23 cellular contexts compared by ENCODE assay signal in genomic region chr14:67759916-67760315, GRCh38. TPM values are rescaled to one million over a fixed set of nuclear protein-coding genes. Genes with fewer than 3 reads are reported as not detected.
DNase-seq lines count a peak whose midpoint lies in the region; ATAC-seq, FAIRE-seq and TF ChIP-seq lines count a peak whose summit lies in the region.
"Had no signal": no experiment of that assay in that cellular context is flagged by ENCODE, and none has a peak within 500 bp of the region (broad histone marks: within the 10 kb centered on the region; RNA-seq: fewer than 3 reads in every experiment).

No MANE protein-coding gene starts in this region.

- TF ChIP-seq CTCF in D721Med (IDR thresholded peaks at IDR 0.05; ENCODE audit: insufficient read depth, missing control alignments) (no peak), right lobe of liver (IDR thresholded peaks at IDR 0.05) (no peak)

- no peak overlapping the region for H3K4me3 ChIP-seq in right lobe of liver
- H3K4me3 ChIP-seq: BLaER1 had no signal

- H3K9me3 ChIP-seq in right lobe of liver = no peaks in the 10 kb centered on the region
- H3K9me3 ChIP-seq: BE2C, BLaER1, Caco-2 had no signal

- H3K27ac ChIP-seq in right lobe of liver = no peak overlapping the region
- H3K27ac ChIP-seq: BLaER1, C4-2B had no signal

- intact Hi-C loops in right lobe of liver (cut with DNase I) = no loop called here

- no peak for ATAC-seq in right lobe of liver
- ATAC-seq: CD8-positive, alpha-beta T cell had no signal

- TF ChIP-seq POLR2A in right lobe of liver (IDR thresholded peaks at IDR 0.05) = no peak

- DNase-seq in D721Med (ENCODE audit: insufficient read length, low spot score) (peak; percentile 48), NCI-H82 treated with DMSO at 0.1 percent for 48 hours (lab: John Stamatoyannopoulos, UW; ENCODE audit: unreplicated experiment) (peak; percentile 17), islet precursor cell (peak; percentile 1), right lobe of liver (no peak), foreskin melanocyte (no peak)
- DNase-seq in activated CD4-positive, alpha-beta T cell treated with anti-CD3 and anti-CD28 coated beads, Interleukin-2, amount 50 U/mL, for 48 hours = no peak
- DNase-seq in stimulated activated CD8-positive, alpha-beta memory T cell treated with anti-CD3 and anti-CD28 coated beads, Interleukin-4, amount 100 ng/mL, for 48 hours = no peak
- DNase-seq: 8988T; ACHN; BE2C; Caco-2; Calu3; CD4-positive, alpha-beta T cell; CD8-positive, alpha-beta T cell; DMS79 treated with DMSO at 0.1 percent for 48 hours; GF-D8 had no signal

- peak; percentile 95 for FAIRE-seq in D721Med (lab: Jason Lieb, UNC)
- FAIRE-seq: A204.1, G401.6, GM12891, GM19239 had no signal

- no peaks in the 10 kb centered on the region for H3K27me3 ChIP-seq in right lobe of liver
- H3K27me3 ChIP-seq: BE2C, BLaER1 had no signal

- H3K36me3 ChIP-seq in right lobe of liver = peaks cover 0 to 38% (median 8%) of the 10 kb centered on the region in 4 donors

- peaks cover 0 to 7% (median 0%) of the 10 kb centered on the region in 4 donors for H3K4me1 ChIP-seq in right lobe of liver
- H3K4me1 ChIP-seq: BE2C, BLaER1 had no signal

- WGBS in right lobe of liver (ENCODE audit: insufficient coverage, low coverage, low lambda C conversion rate, missing lambda C conversion rate) = 82% methylated on average over 2 of the region's 2 CpGs

RNA-seq across cellular contexts. Expression of gene ZFYVE26, which starts 56.5 kb away (rescaled TPM):
- total RNA-seq in right lobe of liver = 10 to 100 TPM in 5 of 6 experiments, 1 to 10 TPM in 1; 8.3 to 14.8 (median 11.3) TPM

RNA-seq across cellular contexts. Expression of gene RDH12, which starts 58.2 kb away (rescaled TPM):
- 1 to 10 TPM in 5 of 6 experiments, under 1 TPM in 1; 0.22 to 2.4 (median 1.2) TPM for total RNA-seq in right lobe of liver
- total RNA-seq: A673; Caco-2; CD4-positive, alpha-beta T cell; CD8-positive, alpha-beta T cell had no signal

RNA-seq across cellular contexts. Expression of gene RAD51B, which starts 59.7 kb away (rescaled TPM):
- 1 to 10 TPM; 2.7 to 5.8 (median 4.3) TPM for total RNA-seq in right lobe of liver

Comparison
In these comparisons a context has a peak if more than half of its experiments do, and no peak if none do; other contexts are left out.
1. DNase-seq: peak in D721Med (single experiment), NCI-H82 treated with DMSO at 0.1 percent for 48 hours (single experiment) and islet precursor cell (single experiment); none in right lobe of liver (0 of 3), foreskin melanocyte (single experiment), activated CD4-positive, alpha-beta T cell treated with anti-CD3 and anti-CD28 coated beads, Interleukin-2, amount 50 U/mL, for 48 hours (0 of 2) and stimulated activated CD8-positive, alpha-beta memory T cell treated with anti-CD3 and anti-CD28 coated beads, Interleukin-4, amount 100 ng/mL, for 48 hours (single experiment).